In the genomic region with DNA sequence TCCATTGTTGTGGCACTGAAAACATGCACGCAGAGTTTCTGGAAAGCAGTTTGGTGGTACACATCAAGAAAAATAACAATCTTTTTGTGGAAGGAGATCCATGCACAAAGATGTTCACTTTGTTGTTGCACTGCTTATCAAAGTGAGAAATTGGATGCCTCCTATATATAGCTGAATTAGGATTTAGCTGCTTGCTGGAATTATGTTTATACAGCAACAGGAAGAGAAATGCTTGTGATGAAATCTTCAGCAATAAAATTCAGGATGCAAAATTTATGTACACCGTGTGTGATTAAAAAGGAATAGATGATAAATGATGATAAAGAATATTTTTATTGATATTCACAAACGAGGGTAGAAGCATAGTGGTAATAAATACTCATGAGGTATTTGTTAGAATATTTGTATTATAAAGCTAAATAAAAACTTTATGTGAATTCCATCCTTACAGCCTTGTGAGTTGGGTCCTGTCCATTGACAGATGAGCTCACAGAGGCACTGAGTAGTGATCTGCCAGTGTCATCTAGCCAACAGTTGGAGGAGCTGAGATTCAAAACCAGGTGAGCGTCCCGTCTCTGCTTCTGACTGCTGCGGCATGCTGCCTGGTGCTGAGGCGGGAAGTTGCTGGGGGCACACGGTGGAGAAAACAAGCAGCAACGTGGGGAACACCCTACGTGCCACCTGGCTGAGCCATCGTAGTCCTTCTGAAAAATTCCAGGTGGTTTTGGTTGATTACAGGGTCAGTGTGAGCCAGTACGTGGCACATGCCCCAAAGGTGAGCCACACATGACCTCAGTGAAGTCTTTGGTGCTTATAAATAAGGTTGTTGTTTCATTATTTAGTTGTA, we compare ENCODE assay signal across 1 cellular context.
A peak's percentile ranks its signal among the peaks of the same experiment; 100 is the strongest.
TF ChIP-seq lines count a peak whose summit lies in the region.

No MANE protein-coding gene starts in this region.

TF ChIP-seq in Ishikawa, 13 proteins besides CTCF, POLR2A, EP300 and RAD21:
- TF ChIP-seq EGR1 (IDR thresholded peaks at IDR 0.05): no peak
- TF ChIP-seq, protein P1, sequence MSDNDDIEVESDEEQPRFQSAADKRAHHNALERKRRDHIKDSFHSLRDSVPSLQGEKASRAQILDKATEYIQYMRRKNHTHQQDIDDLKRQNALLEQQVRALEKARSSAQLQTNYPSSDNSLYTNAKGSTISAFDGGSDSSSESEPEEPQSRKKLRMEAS (IDR thresholded peaks at IDR 0.05): 0 out of 2 replicates have a peak, but pooled peaks have one; percentile 26
- no peak for TF ChIP-seq FOXM1 (IDR thresholded peaks at IDR 0.05; ENCODE audit: borderline replicate concordance, low read depth)
